12 cellular contexts compared by ENCODE assay signal in genomic region chr15:75947117-75947516, GRCh38.
DNase-seq lines count a peak whose midpoint lies in the region; ATAC-seq and TF ChIP-seq lines count a peak whose summit lies in the region.
"Had no signal": no experiment of that assay in that cellular context is flagged by ENCODE, and none has a peak within 500 bp of the region (broad histone marks: within the 10 kb centered on the region; RNA-seq: fewer than 3 reads in every experiment).

No MANE protein-coding gene starts in this region.

- no peak for ATAC-seq in GM18517 (IDR thresholded peaks at IDR 0.05; ENCODE audit: unreplicated experiment)

- CTCF ChIA-PET in AG04449 (lab: Yijun Ruan, JAX), result no interaction called here

- no peaks in the 10 kb centered on the region for H3K27me3 ChIP-seq in adipocyte (replicated peaks; ENCODE audit: control insufficient read depth, insufficient read depth, low read length)
- H3K27me3 ChIP-seq: Peyer's patch had no signal

- peak; percentile 61 for DNase-seq in AG04449 (ENCODE audit: low read depth, low spot score)
- DNase-seq in HS-27A (ENCODE audit: low read depth), result peak; percentile 23
- peak; percentile 7 for DNase-seq in adipocyte (ENCODE audit: low read depth)
- DNase-seq in inferior parietal cortex (ENCODE audit: extremely low spot score), result peak; percentile 15
- DNase-seq in NCI-H2029 (lab: John Stamatoyannopoulos, UW), result no peak
- no peak for DNase-seq in NCI-H1092 treated with DMSO at 0.1 percent for 48 hours (lab: John Stamatoyannopoulos, UW)
- DNase-seq in GM10266 (ENCODE audit: extremely low spot score), result no peak
- DNase-seq: hypothalamus, MV-4-11, NCI-H446 treated with DMSO at 0.1 percent for 48 hours, Peyer's patch had no signal

- H3K9me3 ChIP-seq in adipocyte (ENCODE audit: control insufficient read depth, low read length), result no peaks in the 10 kb centered on the region
- H3K9me3 ChIP-seq: Peyer's patch had no signal

- no peaks in the 10 kb centered on the region for H3K36me3 ChIP-seq in adipocyte (ENCODE audit: control insufficient read depth, insufficient read depth, low read length, severe bottlenecking)
- H3K36me3 ChIP-seq: Peyer's patch had no signal

- H3K4me3 ChIP-seq in AG04449 (ENCODE audit: low read depth, low read length) (no peak overlapping the region), adipocyte (ENCODE audit: low read length) (no peak overlapping the region)
- H3K4me3 ChIP-seq: Peyer's patch had no signal

- TF ChIP-seq CTCF in AG04449 (IDR thresholded peaks at IDR 0.05; ENCODE audit: insufficient read depth, low read length, missing control alignments) (no peak), GM10266 (IDR thresholded peaks at IDR 0.05; ENCODE audit: control insufficient read depth, insufficient read depth, low read depth, missing control alignments) (no peak)

- H3K4me1 ChIP-seq in adipocyte (ENCODE audit: control insufficient read depth, insufficient read depth, low read length), result peaks cover 5% of the 10 kb centered on the region
- H3K4me1 ChIP-seq: Peyer's patch had no signal

- H3K9ac ChIP-seq in adipocyte (ENCODE audit: low read length), result no peak overlapping the region

- POLR2A ChIA-PET in AG04449 (lab: Yijun Ruan, JAX), result no interaction called here

Comparison
In these comparisons a context has a peak if more than half of its experiments do, and no peak if none do; other contexts are left out.
1. DNase-seq: peak in AG04449 (single experiment), HS-27A (single experiment), adipocyte (single experiment) and inferior parietal cortex (single experiment); none in NCI-H2029 (single experiment), NCI-H1092 treated with DMSO at 0.1 percent for 48 hours (single experiment) and GM10266 (single experiment).